8 cellular contexts compared by ENCODE assay signal in the genomic region with DNA sequence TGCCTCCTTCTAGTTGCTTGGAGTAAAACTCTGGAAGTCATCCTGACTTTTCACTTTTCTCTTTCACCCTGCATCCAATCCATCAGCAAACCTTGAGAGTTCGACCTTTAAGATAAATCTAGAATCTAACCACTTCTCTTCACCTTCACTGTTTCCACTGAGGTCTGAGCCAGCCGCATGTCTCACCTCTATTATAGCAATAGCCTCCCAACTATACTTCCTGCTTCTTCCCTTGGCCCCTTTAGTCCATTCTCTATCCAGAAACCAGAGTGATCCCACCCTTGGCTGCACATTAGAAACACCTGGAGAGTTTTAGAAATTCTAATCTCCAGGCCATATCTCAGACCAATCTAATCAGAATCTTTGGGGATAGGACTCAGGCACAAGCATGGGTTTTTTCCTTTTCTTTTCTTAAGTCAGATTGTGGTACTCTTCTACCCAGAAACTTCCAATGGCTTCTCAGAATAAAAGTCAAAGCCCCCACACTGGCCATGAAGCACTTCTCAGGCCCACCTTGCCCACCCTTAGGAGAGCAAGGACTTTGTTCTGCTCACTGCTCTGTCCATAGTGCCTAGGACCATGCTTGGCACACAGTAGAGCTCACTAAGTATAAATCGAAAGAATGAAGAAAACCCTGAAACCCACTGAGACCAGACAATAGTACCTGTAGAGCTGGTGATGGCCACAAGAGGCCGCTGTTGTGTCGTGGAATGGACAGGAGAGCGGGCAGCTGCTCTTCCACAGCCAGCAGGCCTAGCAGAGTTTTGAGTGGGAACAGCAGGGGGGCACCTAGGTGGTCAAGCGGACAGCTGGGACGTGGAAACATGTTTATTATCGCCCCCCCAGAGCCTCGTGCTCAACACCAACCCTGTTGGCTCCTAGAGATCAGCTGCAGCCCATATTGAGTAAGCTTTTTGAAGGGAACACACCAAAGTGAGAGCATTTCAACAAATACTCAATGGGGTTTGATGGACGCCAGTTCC. TPM values are rescaled to one million over a fixed set of nuclear protein-coding genes. Genes with fewer than 3 reads are reported as not detected.
DNase-seq lines count a peak whose midpoint lies in the region; ATAC-seq, FAIRE-seq and TF ChIP-seq lines count a peak whose summit lies in the region.

No MANE protein-coding gene starts in this region.

- no peak overlapping the region for H3K14ac ChIP-seq in neuronal stem cell (ENCODE audit: low read length)

- H3K27ac Mint-ChIP-seq in activated T-cell treated with anti-CD3 and anti-CD28 coated beads, Interleukin-2, amount 50 U/mL, for 72 hours, result peak overlapping the region; percentile 17

- H3K23ac ChIP-seq in neuronal stem cell (ENCODE audit: low read depth, low read length, poor library complexity), result peak overlapping the region; percentile 3

- no peak overlapping the region for H3K4ac ChIP-seq in neuronal stem cell (ENCODE audit: low read length)

- peak; percentile 98 for ATAC-seq in GM21576 (IDR thresholded peaks at IDR 0.05; ENCODE audit: unreplicated experiment)
- peak; percentile 81 to 82 for ATAC-seq in activated T-cell treated with anti-CD3 and anti-CD28 coated beads, Interleukin-2, amount 50 U/mL, for 72 hours (replicated peaks in 1 of 2)

- H2AFZ ChIP-seq in neuronal stem cell (ENCODE audit: low read length), result peak overlapping the region; percentile 72

- peak overlapping the region; percentile 28 for H3K4me2 ChIP-seq in neuronal stem cell (ENCODE audit: insufficient read depth, low read length, poor library complexity, severe bottlenecking)

- H3K9me3 ChIP-seq in neuronal stem cell (replicated peaks in 1 of 2; ENCODE audit: control insufficient read depth in 2 of 2, insufficient read depth in 1 of 2, low read depth in 1 of 2, low read length in 2 of 2) (peaks cover 0 to 1% of the 10 kb centered on the region in 2 donors), stomach (no peaks in the 10 kb centered on the region)

- no peak overlapping the region for H2BK120ac ChIP-seq in neuronal stem cell (ENCODE audit: low read depth, low read length)

- no peak overlapping the region for H2BK5ac ChIP-seq in neuronal stem cell (ENCODE audit: low read length)

- WGBS in neuronal stem cell (ENCODE audit: extremely low coverage in 2 of 2, insufficient read length in 2 of 2, insufficient replicate concordance in 1 of 2), 2 donors, result no CpG with 5 or more reads among the region's 11 CpGs
- 10 to 15% (median 12%) methylated on average over 11 of the region's 11 CpGs for WGBS in stomach, 5 donors

- TF ChIP-seq EP300 in stomach (IDR thresholded peaks at IDR 0.05), result no peak

- intact Hi-C loops in stomach (cut with DNase I; ENCODE audit: low total_unique reads), result loop anchor here (5.0 kb wide), 2 partner anchors 105 to 330 kb away; no protein-coding TSS in a partner anchor

- H3K4me3 ChIP-seq in fibroblast of pulmonary artery (replicated peaks; ENCODE audit: low read depth, low read length) (peak overlapping the region; percentile 28), neuronal stem cell (ENCODE audit: low read length in 2 of 2) (peak overlapping the region in 1 of 2 donors; percentile 15), stomach (no peak overlapping the region)

- H3K9me3 Mint-ChIP-seq in activated T-cell treated with anti-CD3 and anti-CD28 coated beads, Interleukin-2, amount 50 U/mL, for 72 hours, result peaks cover 0 to 2% of the 10 kb centered on the region in 2 donors

- H3K27me3 ChIP-seq in neuronal stem cell (ENCODE audit: control insufficient read depth in 3 of 3, insufficient read depth in 3 of 3, low read depth in 1 of 3, low read length in 3 of 3), result peaks cover 0 to 1% (median 0%) of the 10 kb centered on the region in 3 experiments
- H3K27me3 ChIP-seq in stomach, result no peaks in the 10 kb centered on the region

- no peak overlapping the region for H2AK5ac ChIP-seq in neuronal stem cell (ENCODE audit: low read depth, low read length)

- H3K27ac ChIP-seq in neuronal stem cell (replicated peaks; ENCODE audit: low read length) (no peak overlapping the region), stomach (no peak overlapping the region)

- no peak overlapping the region for H3K18ac ChIP-seq in neuronal stem cell (ENCODE audit: low read length)

- no peak overlapping the region for H2BK12ac ChIP-seq in neuronal stem cell (ENCODE audit: low read length)

- peak; percentile 89 for TF ChIP-seq CTCF in fibroblast of pulmonary artery (IDR thresholded peaks at IDR 0.05; ENCODE audit: low read length, missing control alignments)
- peak in 5 of 7 experiments; percentile 83 to 95 (median 88) for TF ChIP-seq CTCF in stomach (IDR thresholded peaks at IDR 0.05)

- DNase-seq in Daoy (ENCODE audit: low read depth) (peak; percentile 79), HuH-7.5 (ENCODE audit: low spot score) (peak; percentile 63), RCC 7860 (ENCODE audit: low spot score) (peak; percentile 56), fibroblast of pulmonary artery (ENCODE audit: low read depth) (peak; percentile 81), neuronal stem cell (ENCODE audit: low spot score) (peak; percentile 83), stomach (peak; percentile 89)
- peak; percentile 85 to 88 for DNase-seq in activated T-cell treated with anti-CD3 and anti-CD28 coated beads, Interleukin-2, amount 50 U/mL, for 72 hours

- no peak overlapping the region for H4K8ac ChIP-seq in neuronal stem cell (ENCODE audit: low read depth, low read length)

- H3K36me3 Mint-ChIP-seq in activated T-cell treated with anti-CD3 and anti-CD28 coated beads, Interleukin-2, amount 50 U/mL, for 72 hours (ENCODE audit: insufficient read depth in 2 of 2), result peaks cover 2% of the 10 kb centered on the region in 2 donors

- no peaks in the 10 kb centered on the region for H3K36me3 ChIP-seq in neuronal stem cell (replicated peaks in 1 of 2; ENCODE audit: control insufficient read depth in 2 of 2, insufficient read depth in 2 of 2, low read length in 2 of 2)
- H3K36me3 ChIP-seq in stomach, result no peaks in the 10 kb centered on the region

- no peaks in the 10 kb centered on the region for H3K27me3 Mint-ChIP-seq in activated T-cell treated with anti-CD3 and anti-CD28 coated beads, Interleukin-2, amount 50 U/mL, for 72 hours (ENCODE audit: low read depth)

- H3K4me1 ChIP-seq in neuronal stem cell (ENCODE audit: control insufficient read depth in 2 of 2, insufficient read depth in 1 of 2, low read depth in 1 of 2, low read length in 2 of 2) (peaks cover 8 to 10% of the 10 kb centered on the region in 2 donors), stomach (peaks cover 0 to 14% (median 12%) of the 10 kb centered on the region in 4 donors)

- H3K4me1 Mint-ChIP-seq in activated T-cell treated with anti-CD3 and anti-CD28 coated beads, Interleukin-2, amount 50 U/mL, for 72 hours (ENCODE audit: low read depth), result peaks cover 51% of the 10 kb centered on the region

- no peaks in the 10 kb centered on the region for H3K79me1 ChIP-seq in neuronal stem cell (ENCODE audit: low read depth, low read length)

- H3K4me3 Mint-ChIP-seq in activated T-cell treated with anti-CD3 and anti-CD28 coated beads, Interleukin-2, amount 50 U/mL, for 72 hours, result peak overlapping the region; percentile 59 to 63

- H2BK15ac ChIP-seq in neuronal stem cell (ENCODE audit: low read length), result no peak overlapping the region

- FAIRE-seq in RCC 7860 (lab: Jason Lieb, UNC), result peak; percentile 8

- no peak overlapping the region for H3K9ac ChIP-seq in neuronal stem cell (ENCODE audit: low read depth, low read length, poor library complexity)

- H4K91ac ChIP-seq in neuronal stem cell (ENCODE audit: low read depth, low read length, poor library complexity), result no peak overlapping the region

- TF ChIP-seq POLR2A in stomach (IDR thresholded peaks at IDR 0.05), result no peak

RNA-seq across cellular contexts. Expression of gene MFAP3, which starts 33.3 kb away (rescaled TPM):
- 60.5 and 68.5 TPM in 2 replicates for total RNA-seq in Daoy (2014; rRNA removed; shearing (Covaris generic))
- total RNA-seq in activated T-cell treated with anti-CD3 and anti-CD28 coated beads, Interleukin-2, amount 50 U/mL, for 72 hours, result 10 to 100 TPM; 20.9 to 21.8 TPM
- polyA plus RNA-seq in neuronal stem cell (2013, experiment 1 of 2), result 19.5 TPM
- polyA plus RNA-seq in neuronal stem cell (2013, experiment 2 of 2), result 19.6 TPM
- 10 to 100 TPM in 3 of 5 donors, under 1 TPM in 2; 0.29 to 70.7 (median 22.7) TPM for total RNA-seq in stomach
- 1 to 10 TPM; 1.4 to 6.9 (median 4.2) TPM for polyA plus RNA-seq in stomach

RNA-seq across cellular contexts. Expression of gene FAM114A2, which starts 33.4 kb away (rescaled TPM):
- 23.8 and 38.4 TPM in 2 replicates for total RNA-seq in Daoy (2014; rRNA removed; shearing (Covaris generic))
- 10 to 100 TPM; 31.8 to 33.7 TPM for total RNA-seq in activated T-cell treated with anti-CD3 and anti-CD28 coated beads, Interleukin-2, amount 50 U/mL, for 72 hours
- 7.4 TPM for polyA plus RNA-seq in neuronal stem cell (2013, experiment 1 of 2)
- 7.3 TPM for polyA plus RNA-seq in neuronal stem cell (2013, experiment 2 of 2)
- total RNA-seq in stomach, result 10 to 100 TPM in 3 of 5 donors, 1 to 10 TPM in 2; 4.9 to 25.9 (median 21.7) TPM
- polyA plus RNA-seq in stomach, result 10 to 100 TPM in 2 of 3 donors, 1 to 10 TPM in 1; 5.4 to 12.4 (median 10.1) TPM
